In genomic region chr16:67283039-67283825, GRCh38 we compare ENCODE assay signal across 17 cellular contexts. TPM values are rescaled to one million over a fixed set of nuclear protein-coding genes. Genes with fewer than 3 reads are reported as not detected.
DNase-seq lines count a peak whose midpoint lies in the region; ATAC-seq and TF ChIP-seq lines count a peak whose summit lies in the region.
"Had no signal": no experiment of that assay in that cellular context is flagged by ENCODE, and none has a peak within 500 bp of the region (broad histone marks: within the 10 kb centered on the region; RNA-seq: fewer than 3 reads in every experiment).

No MANE protein-coding gene starts in this region.

- no CpG with 5 or more reads among the region's 7 CpGs for WGBS in neuronal stem cell (ENCODE audit: extremely low coverage in 2 of 2, insufficient read length in 2 of 2, insufficient replicate concordance in 1 of 2), 2 donors
- WGBS in body of pancreas, 2 donors, result 90 to 91% methylated on average over 7 of the region's 7 CpGs

- no peak overlapping the region for H2BK15ac ChIP-seq in neuronal stem cell (ENCODE audit: low read length)

- H3K27ac ChIP-seq in DND-41 (ENCODE audit: low read length) (no peak overlapping the region), neuronal stem cell (replicated peaks; ENCODE audit: low read length) (no peak overlapping the region), body of pancreas (no peak overlapping the region)
- H3K27ac ChIP-seq: ovary, SK-N-MC had no signal

- no peak overlapping the region for H3K14ac ChIP-seq in neuronal stem cell (ENCODE audit: low read length)

- H3K4me3 ChIP-seq in DND-41 (ENCODE audit: low read depth in 1 of 2, low read length in 2 of 2) (no peak overlapping the region), neuronal stem cell (ENCODE audit: low read length in 2 of 2) (no peak overlapping the region), body of pancreas (no peak overlapping the region)
- H3K4me3 ChIP-seq: ovary, SK-N-MC, smooth muscle cell had no signal

- TF ChIP-seq CTCF in DND-41 (IDR thresholded peaks at IDR 0.05; ENCODE audit: borderline replicate concordance, extremely low read depth, low read length, poor library complexity, severe bottlenecking), result peak; percentile 23
- no peak for TF ChIP-seq CTCF in neural crest cell (conservative IDR thresholded peaks at IDR 0.05)
- TF ChIP-seq CTCF in body of pancreas (IDR thresholded peaks at IDR 0.05), result no peak

- no peaks in the 10 kb centered on the region for H3K79me1 ChIP-seq in neuronal stem cell (ENCODE audit: low read depth, low read length)

- H3K18ac ChIP-seq in neuronal stem cell (ENCODE audit: low read length), result no peak overlapping the region

- no peak overlapping the region for H2BK120ac ChIP-seq in neuronal stem cell (ENCODE audit: low read depth, low read length)

- TF ChIP-seq POLR2A in body of pancreas (IDR thresholded peaks at IDR 0.05), result no peak

- no peak for DNase-seq in DND-41
- peak; percentile 49 for DNase-seq in M059J (ENCODE audit: low read depth)
- DNase-seq in central memory CD8-positive, alpha-beta T cell (ENCODE audit: low spot score in 2 of 2), result no peak
- no peak for DNase-seq in neural crest cell (ENCODE audit: low read depth, low spot score)
- DNase-seq in neuronal stem cell (ENCODE audit: low spot score), result no peak
- DNase-seq in body of pancreas, result no peak
- DNase-seq: activated CD8-positive, alpha-beta T cell treated with anti-CD3 and anti-CD28 coated beads, Interleukin-2, amount 10 ng/mL, durations not matched to agents 7 days and 5 days; activated effector memory CD4-positive, alpha-beta T cell treated with Interleukin-2 at 50 U/mL for 16 hours; NCI-H1092; NCI-H2171 treated with DMSO at 0.1 percent for 48 hours; ovary had no signal

- no peaks in the 10 kb centered on the region; the same call in 1 of the 2 replicates for H4K20me1 ChIP-seq in DND-41 (ENCODE audit: insufficient read depth, low read length)

- H4K91ac ChIP-seq in neuronal stem cell (ENCODE audit: low read depth, low read length, poor library complexity), result no peak overlapping the region

- H3K9me3 ChIP-seq in DND-41 (ENCODE audit: insufficient read depth, low read length, severe bottlenecking), result no peaks in the 10 kb centered on the region
- no peaks in the 10 kb centered on the region for H3K9me3 ChIP-seq in neuronal stem cell (replicated peaks in 1 of 2; ENCODE audit: control insufficient read depth in 2 of 2, insufficient read depth in 1 of 2, low read depth in 1 of 2, low read length in 2 of 2)
- H3K9me3 ChIP-seq in body of pancreas, result no peaks in the 10 kb centered on the region
- H3K9me3 ChIP-seq: ovary had no signal

- no peak overlapping the region for H3K23ac ChIP-seq in neuronal stem cell (ENCODE audit: low read depth, low read length, poor library complexity)

- no peaks in the 10 kb centered on the region for H3K4me1 ChIP-seq in DND-41 (ENCODE audit: insufficient read depth, low read length)
- H3K4me1 ChIP-seq in neuronal stem cell (ENCODE audit: control insufficient read depth in 2 of 2, insufficient read depth in 1 of 2, low read depth in 1 of 2, low read length in 2 of 2), result no peaks in the 10 kb centered on the region
- peaks cover 22% of the 10 kb centered on the region for H3K4me1 ChIP-seq in body of pancreas

- H2BK5ac ChIP-seq in neuronal stem cell (ENCODE audit: low read length), result no peak overlapping the region

- H2AFZ ChIP-seq in DND-41 (ENCODE audit: low read depth, low read length) (no peak overlapping the region), neuronal stem cell (ENCODE audit: low read length) (no peak overlapping the region)

- no peaks in the 10 kb centered on the region for H3K79me2 ChIP-seq in DND-41 (ENCODE audit: insufficient read depth, low read length)

- H4K8ac ChIP-seq in neuronal stem cell (ENCODE audit: low read depth, low read length), result no peak overlapping the region

- H3K36me3 ChIP-seq in DND-41 (ENCODE audit: insufficient read depth, low read length) (no peaks in the 10 kb centered on the region), neuronal stem cell (replicated peaks in 1 of 2; ENCODE audit: control insufficient read depth in 2 of 2, insufficient read depth in 2 of 2, low read length in 2 of 2) (no peaks in the 10 kb centered on the region), body of pancreas (replicated peaks in 1 of 2; ENCODE audit: insufficient read depth in 1 of 2, low read depth in 2 of 2) (no peaks in the 10 kb centered on the region)
- H3K36me3 ChIP-seq: ovary had no signal

- H3K9me3 Mint-ChIP-seq in central memory CD8-positive, alpha-beta T cell, result no peaks in the 10 kb centered on the region
- H3K9me3 Mint-ChIP-seq in neural crest cell, result no peaks in the 10 kb centered on the region

- no peak overlapping the region for H3K4ac ChIP-seq in neuronal stem cell (ENCODE audit: low read length)

- H2AK5ac ChIP-seq in neuronal stem cell (ENCODE audit: low read depth, low read length), result no peak overlapping the region

- H3K9ac ChIP-seq in DND-41 (ENCODE audit: low read depth, low read length), result no peak overlapping the region
- H3K9ac ChIP-seq in neuronal stem cell (ENCODE audit: low read depth, low read length, poor library complexity), result no peak overlapping the region

- H3K27me3 ChIP-seq in DND-41 (ENCODE audit: insufficient read depth, low read length, poor library complexity) (no peaks in the 10 kb centered on the region), neuronal stem cell (ENCODE audit: control insufficient read depth in 3 of 3, insufficient read depth in 3 of 3, low read depth in 1 of 3, low read length in 3 of 3) (peaks cover 0 to 64% (median 11%) of the 10 kb centered on the region in 3 experiments), body of pancreas (no peaks in the 10 kb centered on the region)
- H3K27me3 ChIP-seq: ovary had no signal

- intact Hi-C loops in body of pancreas (cut with DNase I), result no loop called here

- peaks cover 4% of the 10 kb centered on the region for H3K36me3 Mint-ChIP-seq in central memory CD8-positive, alpha-beta T cell (ENCODE audit: insufficient read depth)
- no peaks in the 10 kb centered on the region for H3K36me3 Mint-ChIP-seq in neural crest cell (ENCODE audit: low read depth)

- H3K4me2 ChIP-seq in DND-41 (ENCODE audit: insufficient read depth, low read length) (no peak overlapping the region), neuronal stem cell (ENCODE audit: insufficient read depth, low read length, poor library complexity, severe bottlenecking) (no peak overlapping the region)
- H3K4me2 ChIP-seq: smooth muscle cell had no signal

- H2BK12ac ChIP-seq in neuronal stem cell (ENCODE audit: low read length), result no peak overlapping the region

- H3K4me3 Mint-ChIP-seq in central memory CD8-positive, alpha-beta T cell, result no peak overlapping the region
- no peak overlapping the region for H3K4me3 Mint-ChIP-seq in neural crest cell
- H3K4me3 Mint-ChIP-seq: activated CD8-positive, alpha-beta T cell treated with anti-CD3 and anti-CD28 coated beads, Interleukin-2, amount 10 ng/mL, durations not matched to agents 7 days and 5 days had no signal

- ATAC-seq in DND-41 (ENCODE audit: insufficient read depth, low read depth) (no peak), HG02571 (IDR thresholded peaks at IDR 0.05; ENCODE audit: unreplicated experiment) (no peak), GM18519 (IDR thresholded peaks at IDR 0.05; ENCODE audit: low FRiP score, unreplicated experiment) (no peak), body of pancreas (no peak)
- no peak for ATAC-seq in central memory CD8-positive, alpha-beta T cell (replicated peaks; ENCODE audit: extremely low read depth, poor library complexity, severe bottlenecking)
- ATAC-seq: activated CD8-positive, alpha-beta T cell treated with anti-CD3 and anti-CD28 coated beads, Interleukin-2, amount 10 ng/mL, durations not matched to agents 7 days and 5 days had no signal

- H3K4me1 Mint-ChIP-seq in central memory CD8-positive, alpha-beta T cell, result peaks cover 4% of the 10 kb centered on the region
- no peaks in the 10 kb centered on the region for H3K4me1 Mint-ChIP-seq in neural crest cell

- no peaks in the 10 kb centered on the region for H3K27me3 Mint-ChIP-seq in central memory CD8-positive, alpha-beta T cell
- H3K27me3 Mint-ChIP-seq in neural crest cell (ENCODE audit: low read depth), result no peaks in the 10 kb centered on the region

- H3K27ac Mint-ChIP-seq in central memory CD8-positive, alpha-beta T cell (ENCODE audit: low read depth), result peak overlapping the region; percentile 1
- H3K27ac Mint-ChIP-seq in neural crest cell (ENCODE audit: unreplicated experiment), result peak overlapping the region; percentile 64
- H3K27ac Mint-ChIP-seq: activated CD8-positive, alpha-beta T cell treated with anti-CD3 and anti-CD28 coated beads, Interleukin-2, amount 10 ng/mL, durations not matched to agents 7 days and 5 days had no signal

RNA-seq across cellular contexts. Expression of gene PLEKHG4, which starts 3.9 kb away (rescaled TPM):
- 2.2 and 2.5 TPM in 2 replicates for total RNA-seq in M059J (2014; rRNA removed; shearing (Covaris generic))
- 3.7 and 4.0 TPM in 2 replicates for total RNA-seq in neural crest cell
- polyA plus RNA-seq in neuronal stem cell (2013, experiment 1 of 2), result 2.4 TPM
- polyA plus RNA-seq in neuronal stem cell (2013, experiment 2 of 2), result 3.0 TPM
- total RNA-seq in body of pancreas, result 10 to 100 TPM; 21.8 to 29.6 TPM

RNA-seq across cellular contexts. Expression of gene SLC9A5, which starts 34.5 kb away (rescaled TPM):
- 0.62 and 1.3 TPM in 2 replicates for total RNA-seq in M059J (2014; rRNA removed; shearing (Covaris generic))
- total RNA-seq in neural crest cell (3.3 and 4.4 TPM in 2 replicates), body of pancreas (under 1 TPM; 0.26 to 0.33 TPM)
- polyA plus RNA-seq in neuronal stem cell (2013, experiment 1 of 2), result 2.6 TPM
- polyA plus RNA-seq in neuronal stem cell (2013, experiment 2 of 2), result 2.3 TPM

RNA-seq across cellular contexts. Expression of gene FHOD1, which starts 36.0 kb away (rescaled TPM):
- total RNA-seq in M059J (2014; rRNA removed; shearing (Covaris generic)), result 11.8 and 26.0 TPM in 2 replicates
- 39.9 and 45.5 TPM in 2 replicates for total RNA-seq in neural crest cell
- polyA plus RNA-seq in neuronal stem cell (2013, experiment 1 of 2), result 15.0 TPM
- 14.0 TPM for polyA plus RNA-seq in neuronal stem cell (2013, experiment 2 of 2)
- total RNA-seq in body of pancreas, result 10 to 100 TPM; 12.2 to 26.4 TPM

RNA-seq across cellular contexts. Expression of gene KCTD19, which starts 43.3 kb away (rescaled TPM):
- 0.84 and 1.6 TPM in 2 replicates for total RNA-seq in M059J (2014; rRNA removed; shearing (Covaris generic))
- total RNA-seq in neural crest cell (1.1 and 1.3 TPM in 2 replicates), body of pancreas (under 1 TPM in 1 of 2 donors, not detected in 1; under 0.01 TPM)
- polyA plus RNA-seq in neuronal stem cell (2013, experiment 1 of 2), result 1.4 TPM
- 1.3 TPM for polyA plus RNA-seq in neuronal stem cell (2013, experiment 2 of 2)

RNA-seq across cellular contexts. Expression of gene LRRC36, which starts 43.4 kb away (rescaled TPM):
- 0.34 and 0.99 TPM in 2 replicates for total RNA-seq in M059J (2014; rRNA removed; shearing (Covaris generic))
- total RNA-seq in neural crest cell (0.21 TPM in 1 of 2 replicates, not detected in the other), body of pancreas (1 to 10 TPM; 1.6 to 7.0 TPM)
- 0.10 TPM for polyA plus RNA-seq in neuronal stem cell (2013, experiment 1 of 2)
- 0.15 TPM for polyA plus RNA-seq in neuronal stem cell (2013, experiment 2 of 2)
- total RNA-seq: activated CD8-positive, alpha-beta T cell treated with anti-CD3 and anti-CD28 coated beads, Interleukin-2, amount 10 ng/mL, durations not matched to agents 7 days and 5 days; Daoy; smooth muscle cell had no signal
- polyA plus RNA-seq: BJ had no signal
